In the genomic region with DNA sequence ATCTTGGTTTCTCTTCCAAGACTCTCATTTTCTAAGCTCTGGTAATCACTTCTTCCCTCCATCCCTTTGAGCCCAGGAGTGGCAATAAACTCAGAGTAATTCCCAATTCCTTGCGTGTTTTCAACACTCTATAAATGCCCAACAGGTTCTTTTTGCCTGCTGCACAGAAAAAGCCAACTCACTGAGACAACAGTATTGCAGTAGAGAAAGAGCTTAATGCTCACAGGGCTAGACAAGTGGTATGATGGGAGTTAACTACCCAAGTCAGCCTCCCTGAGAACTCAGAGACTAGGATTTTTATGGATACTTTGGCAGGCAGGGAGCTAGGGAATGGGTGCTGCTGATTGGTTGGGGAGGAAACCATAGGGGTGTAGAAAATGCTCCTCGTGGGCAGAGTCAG, we compare ENCODE assay signal across 29 cellular contexts.
"Had no signal": no experiment of that assay in that cellular context is flagged by ENCODE, and none has a peak within 500 bp of the region (broad histone marks: within the 10 kb centered on the region; RNA-seq: fewer than 3 reads in every experiment).

No MANE protein-coding gene starts in this region.

- H3K36me3 ChIP-seq: ascending aorta, breast epithelium, cardiac muscle cell, colonic mucosa, gastrocnemius medialis, heart left ventricle, WERI-Rb-1 had no signal

- H3K27ac ChIP-seq: ascending aorta, breast epithelium, cardiac muscle cell, colonic mucosa, foreskin keratinocyte, gastrocnemius medialis, heart left ventricle, WERI-Rb-1 had no signal

- H3K9me3 ChIP-seq: colonic mucosa, gastrocnemius medialis had no signal

- H3K4me1 ChIP-seq: ascending aorta, breast epithelium, colonic mucosa, foreskin keratinocyte, gastrocnemius medialis, heart left ventricle had no signal

- ATAC-seq: activated CD4-positive, CD25-positive, alpha-beta regulatory T cell treated with anti-CD3 and anti-CD28 coated beads, Interleukin-2, amount 50 U/mL, for 24 hours; activated naive CD4-positive, alpha-beta T cell treated with anti-CD3 and anti-CD28 coated beads, Interleukin-2, amount 50 U/mL, for 72 hours; activated T-cell treated with anti-CD3 and anti-CD28 coated beads, Interleukin-2, amount 50 U/mL, for 72 hours; esophagus mucosa; foreskin keratinocyte; gastrocnemius medialis; heart left ventricle; T-helper 17 cell had no signal

- H3K27me3 ChIP-seq: ascending aorta, breast epithelium, cardiac muscle cell, colonic mucosa, foreskin keratinocyte, gastrocnemius medialis, heart left ventricle had no signal

- DNase-seq: activated B cell treated with CpG ODN at 0.5 μM for 24 hours; activated CD4-positive, alpha-beta memory T cell treated with anti-CD3 and anti-CD28 coated beads, Interleukin-2, amount 10 ng/mL, durations not matched to agents 7 days and 5 days; activated CD4-positive, alpha-beta T cell treated with anti-CD3 and anti-CD28 coated beads, Interleukin-2, amount 10 ng/mL, durations not matched to agents 7 days and 5 days; activated CD4-positive, alpha-beta T cell treated with anti-CD3 and anti-CD28 coated beads, Interleukin-2, amount 50 U/mL, for 4 hours; activated CD8-positive, alpha-beta memory T cell treated with anti-CD3 and anti-CD28 coated beads, Interleukin-2, amount 50 U/mL, for 48 hours; activated gamma-delta T cell; activated naive CD4-positive, alpha-beta T cell; activated naive CD4-positive, alpha-beta T cell treated with anti-CD3 and anti-CD28 coated beads, Interleukin-2, amount 10 ng/mL, durations not matched to agents 7 days and 5 days; activated naive CD8-positive, alpha-beta T cell treated with anti-CD3 and anti-CD28 coated beads, Interleukin-2, amount 10 ng/mL, durations not matched to agents 7 days and 5 days; activated T-cell treated with anti-CD3 and anti-CD28 coated beads for 4 hours; activated T-cell treated with anti-CD3 and anti-CD28 coated beads, Interleukin-2, amount 50 U/mL, for 24 hours; activated T-cell treated with anti-CD3 and anti-CD28 coated beads, Interleukin-2, amount 50 U/mL, for 72 hours; central memory CD4-positive, alpha-beta T cell; cerebellar nuclear complex; colonic mucosa; effector CD8-positive, alpha-beta T cell; foreskin keratinocyte; gastrocnemius medialis; glutamatergic neuron; heart left ventricle; T-helper 17 cell; T1000; WERI-Rb-1 had no signal

- H3K4me3 ChIP-seq: ascending aorta, breast epithelium, cardiac muscle cell, colonic mucosa, gastrocnemius medialis, heart left ventricle had no signal
